Comparison of ENCODE assay signal across 8 cellular contexts in the genomic region with DNA sequence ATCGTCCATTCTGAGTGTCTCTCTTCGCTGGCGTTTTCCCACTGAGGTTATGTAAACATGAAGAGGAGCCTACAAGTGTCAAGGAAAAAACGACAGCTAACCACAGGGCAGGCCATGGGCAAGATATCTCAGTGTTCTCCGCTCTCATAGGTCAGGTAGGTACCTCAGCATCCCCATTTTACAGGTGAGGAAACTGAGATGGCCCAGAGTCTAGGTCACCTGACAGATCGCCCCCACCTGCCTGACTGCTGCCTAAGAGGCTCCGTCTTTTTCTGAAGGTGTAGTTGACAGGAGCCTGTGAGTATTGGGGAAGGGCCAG. TPM values are rescaled to one million over a fixed set of nuclear protein-coding genes. Genes with fewer than 3 reads are reported as not detected.
DNase-seq lines count a peak whose midpoint lies in the region; TF ChIP-seq lines count a peak whose summit lies in the region.

No MANE protein-coding gene starts in this region.

- H3K4me3 ChIP-seq in esophagus squamous epithelium (peak overlapping the region; percentile 50 to 91 (median 78)), prostate gland (peak overlapping the region; percentile 62 to 68)

- peaks cover 0 to 12% (median 2%) of the 10 kb centered on the region in 3 donors for H3K36me3 ChIP-seq in esophagus squamous epithelium
- no peaks in the 10 kb centered on the region for H3K36me3 ChIP-seq in prostate gland

- H3K27me3 ChIP-seq in esophagus squamous epithelium (no peaks in the 10 kb centered on the region), prostate gland (replicated peaks; ENCODE audit: insufficient read depth) (no peaks in the 10 kb centered on the region)

- POLR2A ChIA-PET in GM10248 (lab: Yijun Ruan, JAX) (interaction anchor here (1.8 kb wide), 1 partner anchor 11 kb away, joined by 7 read pairs; a partner anchor contains a TSS), RWPE1 (lab: Yijun Ruan, JAX; ENCODE audit: low non-redundant PET) (no interaction called here)

- CTCF ChIA-PET in GM10248 (lab: Yijun Ruan, JAX) (interaction anchor here (0.8 to 4.3 kb wide), 45 partner anchors 9 to 382 kb away, joined by 3 to 26 read pairs (median 5); a partner anchor contains a TSS), RWPE1 (lab: Yijun Ruan, JAX) (interaction anchor here (0.5 to 1.6 kb wide), 14 partner anchors 10 to 367 kb away, joined by 3 to 6 read pairs (median 4); a partner anchor contains a TSS)

- DNase-seq in GM10248 (ENCODE audit: extremely low spot score) (peak; percentile 15), RWPE1 (ENCODE audit: low spot score) (no peak), esophagus squamous epithelium (lab: John Stamatoyannopoulos, UW) (no peak), prostate gland (ENCODE audit: low spot score) (no peak), DMS53 treated with DMSO at 0.1 percent for 48 hours (lab: John Stamatoyannopoulos, UW; ENCODE audit: unreplicated experiment) (no peak), CD1c-positive myeloid dendritic cell (ENCODE audit: extremely low spot score) (no peak), DMS79 (lab: John Stamatoyannopoulos, UW) (no peak)
- no peak for DNase-seq in stimulated activated CD8-positive, alpha-beta memory T cell treated with anti-CD3 and anti-CD28 coated beads, Interleukin-4, amount 100 ng/mL, for 48 hours

- intact Hi-C loops in esophagus squamous epithelium (cut with DNase I) (loop anchor here (5.0 kb wide), 1 partner anchor 346 kb away; no protein-coding TSS in a partner anchor), prostate gland (cut with DNase I) (loop anchor here (2.0 kb wide), 1 partner anchor 345 kb away; no protein-coding TSS in a partner anchor)

- WGBS in esophagus squamous epithelium, 2 donors: 8 to 22% methylated on average over 6 to 7 of the region's 7 CpGs
- 16% methylated on average over 7 of the region's 7 CpGs for WGBS in prostate gland

- peak overlapping the region; percentile 92 for H3K27ac ChIP-seq in RWPE1
- H3K27ac ChIP-seq in esophagus squamous epithelium: peak overlapping the region; percentile 95 to 98 (median 98)
- peak overlapping the region; percentile 85 to 92 for H3K27ac ChIP-seq in prostate gland

- TF ChIP-seq CTCF in GM10248 (IDR thresholded peaks at IDR 0.05; ENCODE audit: control extremely low read depth, extremely low read depth, low read depth, missing control alignments) (no peak), RWPE1 (conservative IDR thresholded peaks at IDR 0.05; ENCODE audit: low read depth) (no peak), esophagus squamous epithelium (IDR thresholded peaks at IDR 0.05) (no peak), prostate gland (IDR thresholded peaks at IDR 0.05) (no peak)

- TF ChIP-seq POLR2A in esophagus squamous epithelium (IDR thresholded peaks at IDR 0.05) (no peak), prostate gland (IDR thresholded peaks at IDR 0.05) (no peak)

- H3K4me1 ChIP-seq in esophagus squamous epithelium (peaks cover 0 to 37% (median 17%) of the 10 kb centered on the region in 3 donors), prostate gland (replicated peaks) (no peaks in the 10 kb centered on the region)

- H3K9me3 ChIP-seq in esophagus squamous epithelium (no peaks in the 10 kb centered on the region), prostate gland (no peaks in the 10 kb centered on the region)

RNA-seq across cellular contexts. Expression of a gene that starts 0.8 kb away (rescaled TPM):
- total RNA-seq in esophagus squamous epithelium: 10 to 100 TPM; 65.0 to 72.4 (median 67.1) TPM
- 10 to 100 TPM; 52.9 to 53.1 TPM for total RNA-seq in prostate gland

RNA-seq across cellular contexts. Expression of a gene that starts 11.9 kb away (rescaled TPM):
- total RNA-seq in esophagus squamous epithelium: 10 to 100 TPM in 1 of 4 donors, 1 to 10 TPM in 3; 4.9 to 15.4 (median 8.6) TPM
- 10 to 100 TPM; 19.1 to 35.8 TPM for total RNA-seq in prostate gland

RNA-seq across cellular contexts. Expression of a gene that starts 17.4 kb away (rescaled TPM):
- total RNA-seq in esophagus squamous epithelium (10 to 100 TPM in 2 of 4 donors, 1 to 10 TPM in 2; 6.3 to 14.5 (median 9.5) TPM), prostate gland (10 to 100 TPM in 1 of 2 donors, 1 to 10 TPM in 1; 8.5 to 11.2 TPM)

RNA-seq across cellular contexts. Expression of a gene that starts 20.8 kb away (rescaled TPM):
- 10 to 100 TPM; 14.9 to 24.8 (median 19.9) TPM for total RNA-seq in esophagus squamous epithelium
- total RNA-seq in prostate gland: 10 to 100 TPM; 41.5 to 47.1 TPM

RNA-seq across cellular contexts. Expression of a gene that starts 39.2 kb away (rescaled TPM):
- 1 to 10 TPM in 2 of 4 donors, under 1 TPM in 2; 0.35 to 1.5 (median 1.2) TPM for total RNA-seq in esophagus squamous epithelium
- total RNA-seq in prostate gland: 1 to 10 TPM in 1 of 2 donors, under 1 TPM in 1; 0.73 to 5.2 TPM
